9 cellular contexts compared by ENCODE assay signal in genomic region chr12:64010069-64010686, GRCh38.
A peak's percentile ranks its signal among the peaks of the same experiment; 100 is the strongest.
DNase-seq lines count a peak whose midpoint lies in the region; ATAC-seq and TF ChIP-seq lines count a peak whose summit lies in the region.
"Had no signal": no experiment of that assay in that cellular context is flagged by ENCODE, and none has a peak within 500 bp of the region (broad histone marks: within the 10 kb centered on the region; RNA-seq: fewer than 3 reads in every experiment).

No MANE protein-coding gene starts in this region.

- no peak overlapping the region for H3K27ac Mint-ChIP-seq in Calu3 (ENCODE audit: unreplicated experiment)
- H3K27ac Mint-ChIP-seq: activated naive CD8-positive, alpha-beta T cell treated with anti-CD3 and anti-CD28 coated beads, Interleukin-2, amount 50 U/mL, for 24 hours had no signal

- H3K9me3 ChIP-seq in RWPE2 (ENCODE audit: severe bottlenecking): no peaks in the 10 kb centered on the region

- peaks cover 6% of the 10 kb centered on the region for H3K4me1 ChIP-seq in RWPE2 (ENCODE audit: insufficient read depth, poor library complexity, severe bottlenecking)

- H3K36me3 Mint-ChIP-seq in Calu3 (ENCODE audit: insufficient read depth, unreplicated experiment): no peaks in the 10 kb centered on the region

- no peaks in the 10 kb centered on the region; the same call in 1 of the 2 replicates for H3K36me3 ChIP-seq in RWPE2 (ENCODE audit: low read depth)

- H3K4me3 ChIP-seq in RWPE2 (ENCODE audit: severe bottlenecking): no peak overlapping the region

- intact Hi-C loops in Calu3 (cut with micrococcal nuclease; ENCODE audit: unreplicated experiment): no loop called here

- peak; percentile 61 for ATAC-seq in GM18868 (IDR thresholded peaks at IDR 0.05; ENCODE audit: unreplicated experiment)
- peak; percentile 87 for ATAC-seq in HG02840 (IDR thresholded peaks at IDR 0.05; ENCODE audit: low FRiP score, unreplicated experiment)
- ATAC-seq in RWPE2 (ENCODE audit: low read depth): peak; percentile 36; the same call in 2 of the 3 replicates
- ATAC-seq: activated naive CD8-positive, alpha-beta T cell treated with anti-CD3 and anti-CD28 coated beads, Interleukin-2, amount 50 U/mL, for 24 hours had no signal

- DNase-seq in RWPE2 (ENCODE audit: low spot score) (no peak), myocyte (ENCODE audit: low read depth) (peak; percentile 25), Calu3 (no peak), DMS 273 treated with DMSO at 0.1 percent for 48 hours (lab: John Stamatoyannopoulos, UW) (no peak), nucleus accumbens (lab: John Stamatoyannopoulos, UW) (no peak)
- DNase-seq in activated CD4-positive, alpha-beta T cell treated with anti-CD3 and anti-CD28 coated beads, Interleukin-2, amount 50 U/mL, for 4 hours: no peak
- DNase-seq: activated naive CD8-positive, alpha-beta T cell treated with anti-CD3 and anti-CD28 coated beads, Interleukin-2, amount 50 U/mL, for 24 hours had no signal

- BruUV-seq in Calu3 (replicated peaks; lab: Mats Ljungman, UMichigan): no TSS peak

- no peaks in the 10 kb centered on the region for H3K9me3 Mint-ChIP-seq in Calu3 (ENCODE audit: low read depth, unreplicated experiment)
- H3K9me3 Mint-ChIP-seq: activated naive CD8-positive, alpha-beta T cell treated with anti-CD3 and anti-CD28 coated beads, Interleukin-2, amount 50 U/mL, for 24 hours had no signal

- TF ChIP-seq CTCF in RWPE2 (IDR thresholded peaks at IDR 0.05; ENCODE audit: poor library complexity, severe bottlenecking): no peak
- no peak for TF ChIP-seq CTCF in Calu3 (IDR thresholded peaks at IDR 0.05; ENCODE audit: unreplicated experiment)

- H3K27ac ChIP-seq in RWPE2 (ENCODE audit: poor library complexity, severe bottlenecking): no peak overlapping the region

- H3K4me3 Mint-ChIP-seq in Calu3 (ENCODE audit: low read depth, unreplicated experiment): no peak overlapping the region
- H3K4me3 Mint-ChIP-seq: activated naive CD8-positive, alpha-beta T cell treated with anti-CD3 and anti-CD28 coated beads, Interleukin-2, amount 50 U/mL, for 24 hours had no signal

- H3K27me3 ChIP-seq in RWPE2 (ENCODE audit: insufficient read depth, poor library complexity, severe bottlenecking): no peaks in the 10 kb centered on the region

- H3K4me1 Mint-ChIP-seq in Calu3 (ENCODE audit: low read depth, unreplicated experiment): peaks cover 16% of the 10 kb centered on the region
- H3K4me1 Mint-ChIP-seq: activated naive CD8-positive, alpha-beta T cell treated with anti-CD3 and anti-CD28 coated beads, Interleukin-2, amount 50 U/mL, for 24 hours had no signal

- CTCF ChIA-PET in Calu3 (lab: Charles Lee): no interaction called here

- no peaks in the 10 kb centered on the region for H3K27me3 Mint-ChIP-seq in Calu3 (ENCODE audit: unreplicated experiment)
- H3K27me3 Mint-ChIP-seq: activated naive CD8-positive, alpha-beta T cell treated with anti-CD3 and anti-CD28 coated beads, Interleukin-2, amount 50 U/mL, for 24 hours had no signal

Comparison
In these comparisons a context has a peak if more than half of its experiments do, and no peak if none do; other contexts are left out.
1. ATAC-seq: peak in every context shown above with its lines; median percentile 87 in HG02840; 61 in GM18868; 36 in RWPE2.